ENCODE assay signal across 1 cellular context in the genomic region with DNA sequence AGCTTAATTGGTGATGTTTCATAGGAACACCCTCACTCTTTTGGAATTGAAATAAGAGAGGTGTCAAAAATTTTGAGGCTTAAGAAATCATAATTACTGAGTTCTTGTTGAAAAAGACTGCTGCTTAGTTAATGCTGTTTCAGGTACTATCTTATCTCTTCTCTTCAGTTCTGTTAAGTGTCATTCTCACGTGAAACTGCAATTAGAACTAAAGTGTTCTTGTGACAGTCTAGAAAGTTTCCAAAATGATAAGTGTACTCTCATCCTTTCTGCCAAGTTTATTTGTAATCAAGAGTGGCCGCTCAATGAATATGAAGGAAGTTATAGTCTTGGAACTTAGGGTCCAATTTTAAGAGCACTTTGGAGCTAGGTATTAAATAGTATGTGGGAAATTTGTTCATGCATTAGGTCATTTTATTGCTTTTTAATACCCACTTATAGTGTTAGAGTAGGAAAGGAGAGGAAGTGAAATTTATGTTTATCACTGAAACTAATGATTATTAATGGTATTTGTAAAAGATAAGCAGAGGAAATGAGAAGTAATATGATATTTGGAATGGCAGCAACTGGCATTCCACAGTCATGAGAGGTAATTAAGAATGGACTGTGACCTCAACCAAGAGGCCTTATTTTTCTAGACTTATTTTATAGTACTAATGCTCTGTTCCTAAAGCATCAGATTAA.
TF ChIP-seq lines count a peak whose summit lies in the region.

No MANE protein-coding gene starts in this region.

TF ChIP-seq in HEK293, 187 proteins besides CTCF, POLR2A, EP300 and RAD21 (continues in another document):
- peak; percentile 70 for TF ChIP-seq PATZ1 (tag by site-specific recombination; IDR thresholded peaks at IDR 0.05)
- TF ChIP-seq ZSCAN5A (tag by site-specific recombination; IDR thresholded peaks at IDR 0.05) = no peak
- TF ChIP-seq, protein P1, sequence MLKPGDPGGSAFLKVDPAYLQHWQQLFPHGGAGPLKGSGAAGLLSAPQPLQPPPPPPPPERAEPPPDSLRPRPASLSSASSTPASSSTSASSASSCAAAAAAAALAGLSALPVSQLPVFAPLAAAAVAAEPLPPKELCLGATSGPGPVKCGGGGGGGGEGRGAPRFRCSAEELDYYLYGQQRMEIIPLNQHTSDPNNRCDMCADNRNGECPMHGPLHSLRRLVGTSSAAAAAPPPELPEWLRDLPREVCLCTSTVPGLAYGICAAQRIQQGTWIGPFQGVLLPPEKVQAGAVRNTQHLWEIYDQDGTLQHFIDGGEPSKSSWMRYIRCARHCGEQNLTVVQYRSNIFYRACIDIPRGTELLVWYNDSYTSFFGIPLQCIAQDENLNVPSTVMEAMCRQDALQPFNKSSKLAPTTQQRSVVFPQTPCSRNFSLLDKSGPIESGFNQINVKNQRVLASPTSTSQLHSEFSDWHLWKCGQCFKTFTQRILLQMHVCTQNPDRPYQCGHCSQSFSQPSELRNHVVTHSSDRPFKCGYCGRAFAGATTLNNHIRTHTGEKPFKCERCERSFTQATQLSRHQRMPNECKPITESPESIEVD (tag by site-specific recombination; IDR thresholded peaks at IDR 0.05) = peak; percentile 91
- peak; percentile 55; the same call in 1 of the 2 replicates for TF ChIP-seq ZNF174 (tag by site-specific recombination; IDR thresholded peaks at IDR 0.05)
- no peak for TF ChIP-seq HOXC10 (CRISPR knock-in tag; IDR thresholded peaks at IDR 0.05)
- peak; percentile 98 for TF ChIP-seq ZNF391 (tag by site-specific recombination; IDR thresholded peaks at IDR 0.05; ENCODE audit: borderline replicate concordance, low read depth)
- peak; percentile 90 for TF ChIP-seq ZNF394 (tag by site-specific recombination; IDR thresholded peaks at IDR 0.05; ENCODE audit: borderline replicate concordance)
- TF ChIP-seq, protein P2, sequence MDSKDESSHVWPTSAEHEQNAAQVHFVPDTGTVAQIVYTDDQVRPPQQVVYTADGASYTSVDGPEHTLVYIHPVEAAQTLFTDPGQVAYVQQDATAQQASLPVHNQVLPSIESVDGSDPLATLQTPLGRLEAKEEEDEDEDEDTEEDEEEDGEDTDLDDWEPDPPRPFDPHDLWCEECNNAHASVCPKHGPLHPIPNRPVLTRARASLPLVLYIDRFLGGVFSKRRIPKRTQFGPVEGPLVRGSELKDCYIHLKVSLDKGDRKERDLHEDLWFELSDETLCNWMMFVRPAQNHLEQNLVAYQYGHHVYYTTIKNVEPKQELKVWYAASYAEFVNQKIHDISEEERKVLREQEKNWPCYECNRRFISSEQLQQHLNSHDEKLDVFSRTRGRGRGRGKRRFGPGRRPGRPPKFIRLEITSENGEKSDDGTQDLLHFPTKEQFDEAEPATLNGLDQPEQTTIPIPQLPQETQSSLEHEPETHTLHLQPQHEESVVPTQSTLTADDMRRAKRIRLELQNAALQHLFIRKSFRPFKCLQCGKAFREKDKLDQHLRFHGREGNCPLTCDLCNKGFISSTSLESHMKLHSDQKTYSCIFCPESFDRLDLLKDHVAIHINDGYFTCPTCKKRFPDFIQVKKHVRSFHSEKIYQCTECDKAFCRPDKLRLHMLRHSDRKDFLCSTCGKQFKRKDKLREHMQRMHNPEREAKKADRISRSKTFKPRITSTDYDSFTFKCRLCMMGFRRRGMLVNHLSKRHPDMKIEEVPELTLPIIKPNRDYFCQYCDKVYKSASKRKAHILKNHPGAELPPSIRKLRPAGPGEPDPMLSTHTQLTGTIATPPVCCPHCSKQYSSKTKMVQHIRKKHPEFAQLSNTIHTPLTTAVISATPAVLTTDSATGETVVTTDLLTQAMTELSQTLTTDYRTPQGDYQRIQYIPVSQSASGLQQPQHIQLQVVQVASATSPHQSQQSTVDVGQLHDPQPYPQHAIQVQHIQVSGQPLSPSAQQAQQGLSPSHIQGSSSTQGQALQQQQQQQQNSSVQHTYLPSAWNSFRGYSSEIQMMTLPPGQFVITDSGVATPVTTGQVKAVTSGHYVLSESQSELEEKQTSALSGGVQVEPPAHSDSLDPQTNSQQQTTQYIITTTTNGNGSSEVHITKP (tag by site-specific recombination; IDR thresholded peaks at IDR 0.05) = peak; percentile 64
- TF ChIP-seq ZBTB44 (tag by site-specific recombination; IDR thresholded peaks at IDR 0.05) = peak; percentile 41; the same call in 1 of the 2 replicates
- 0 out of 2 replicates have a peak, but pooled peaks have one; percentile 54 for TF ChIP-seq ZFP69B (tag by site-specific recombination; IDR thresholded peaks at IDR 0.05)
- peak; percentile 77 for TF ChIP-seq ZNF362 (tag by site-specific recombination; IDR thresholded peaks at IDR 0.05)
- TF ChIP-seq YY2 (tag by site-specific recombination; IDR thresholded peaks at IDR 0.05) = peak; percentile 86
- TF ChIP-seq TRIM28 (IDR thresholded peaks at IDR 0.05; ENCODE audit: borderline replicate concordance, low read length) = 0 out of 2 replicates have a peak, but pooled peaks have one; percentile 7
- TF ChIP-seq, protein P3, sequence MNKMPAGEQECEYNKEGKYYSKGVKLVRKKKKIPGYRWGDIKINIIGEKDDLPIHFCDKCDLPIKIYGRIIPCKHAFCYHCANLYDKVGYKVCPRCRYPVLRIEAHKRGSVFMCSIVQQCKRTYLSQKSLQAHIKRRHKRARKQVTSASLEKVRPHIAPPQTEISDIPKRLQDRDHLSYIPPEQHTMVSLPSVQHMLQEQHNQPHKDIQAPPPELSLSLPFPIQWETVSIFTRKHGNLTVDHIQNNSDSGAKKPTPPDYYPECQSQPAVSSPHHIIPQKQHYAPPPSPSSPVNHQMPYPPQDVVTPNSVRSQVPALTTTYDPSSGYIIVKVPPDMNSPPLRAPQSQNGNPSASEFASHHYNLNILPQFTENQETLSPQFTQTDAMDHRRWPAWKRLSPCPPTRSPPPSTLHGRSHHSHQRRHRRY (tag by site-specific recombination; IDR thresholded peaks at IDR 0.05) = peak; percentile 63; the same call in 1 of the 2 replicates
- TF ChIP-seq, protein P4, sequence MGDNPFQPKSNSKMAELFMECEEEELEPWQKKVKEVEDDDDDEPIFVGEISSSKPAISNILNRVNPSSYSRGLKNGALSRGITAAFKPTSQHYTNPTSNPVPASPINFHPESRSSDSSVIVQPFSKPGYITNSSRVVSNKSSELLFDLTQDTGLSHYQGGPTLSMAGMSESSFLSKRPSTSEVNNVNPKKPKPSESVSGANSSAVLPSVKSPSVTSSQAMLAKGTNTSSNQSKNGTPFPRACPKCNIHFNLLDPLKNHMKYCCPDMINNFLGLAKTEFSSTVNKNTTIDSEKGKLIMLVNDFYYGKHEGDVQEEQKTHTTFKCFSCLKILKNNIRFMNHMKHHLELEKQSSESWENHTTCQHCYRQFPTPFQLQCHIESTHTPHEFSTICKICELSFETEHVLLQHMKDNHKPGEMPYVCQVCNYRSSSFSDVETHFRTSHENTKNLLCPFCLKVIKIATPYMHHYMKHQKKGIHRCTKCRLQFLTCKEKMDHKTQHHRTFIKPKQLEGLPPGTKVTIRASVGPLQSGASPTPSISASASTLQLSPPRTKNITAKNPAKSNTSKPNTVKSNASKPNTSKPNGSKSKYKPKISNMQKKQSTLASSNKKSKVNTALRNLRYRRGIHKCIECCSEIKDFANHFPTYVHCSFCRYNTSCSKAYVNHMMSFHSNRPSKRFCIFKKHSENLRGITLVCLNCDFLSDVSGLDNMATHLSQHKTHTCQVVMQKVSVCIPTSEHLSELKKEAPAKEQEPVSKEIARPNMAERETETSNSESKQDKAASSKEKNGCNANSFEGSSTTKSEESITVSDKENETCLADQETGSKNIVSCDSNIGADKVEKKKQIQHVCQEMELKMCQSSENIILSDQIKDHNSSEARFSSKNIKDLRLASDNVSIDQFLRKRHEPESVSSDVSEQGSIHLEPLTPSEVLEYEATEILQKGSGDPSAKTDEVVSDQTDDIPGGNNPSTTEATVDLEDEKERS (tag by site-specific recombination; IDR thresholded peaks at IDR 0.05) = peak; percentile 18; the same call in 1 of the 2 replicates
- peak; percentile 95 for TF ChIP-seq FEZF1 (tag by site-specific recombination; IDR thresholded peaks at IDR 0.05)
- TF ChIP-seq BCL11A (tag by site-specific recombination; IDR thresholded peaks at IDR 0.05; ENCODE audit: low read depth) = peak; percentile 98
- TF ChIP-seq ZNF114 (tag by site-specific recombination; IDR thresholded peaks at IDR 0.05) = no peak
- TF ChIP-seq, protein P5, sequence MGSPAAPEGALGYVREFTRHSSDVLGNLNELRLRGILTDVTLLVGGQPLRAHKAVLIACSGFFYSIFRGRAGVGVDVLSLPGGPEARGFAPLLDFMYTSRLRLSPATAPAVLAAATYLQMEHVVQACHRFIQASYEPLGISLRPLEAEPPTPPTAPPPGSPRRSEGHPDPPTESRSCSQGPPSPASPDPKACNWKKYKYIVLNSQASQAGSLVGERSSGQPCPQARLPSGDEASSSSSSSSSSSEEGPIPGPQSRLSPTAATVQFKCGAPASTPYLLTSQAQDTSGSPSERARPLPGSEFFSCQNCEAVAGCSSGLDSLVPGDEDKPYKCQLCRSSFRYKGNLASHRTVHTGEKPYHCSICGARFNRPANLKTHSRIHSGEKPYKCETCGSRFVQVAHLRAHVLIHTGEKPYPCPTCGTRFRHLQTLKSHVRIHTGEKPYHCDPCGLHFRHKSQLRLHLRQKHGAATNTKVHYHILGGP (tag by site-specific recombination; IDR thresholded peaks at IDR 0.05) = peak; percentile 83
- TF ChIP-seq HOXD13 (CRISPR knock-in tag; IDR thresholded peaks at IDR 0.05; ENCODE audit: borderline replicate concordance) = 0 out of 2 replicates have a peak, but pooled peaks have one; percentile 34
- TF ChIP-seq ZNF324 (tag by site-specific recombination; IDR thresholded peaks at IDR 0.05) = peak; percentile 66; the same call in 1 of the 2 replicates
- peak; percentile 100 for TF ChIP-seq ZNF366 (tag by site-specific recombination; conservative IDR thresholded peaks at IDR 0.05)
- peak; percentile 58 for TF ChIP-seq SP2 (tag by site-specific recombination; IDR thresholded peaks at IDR 0.05)
- TF ChIP-seq, protein P6, sequence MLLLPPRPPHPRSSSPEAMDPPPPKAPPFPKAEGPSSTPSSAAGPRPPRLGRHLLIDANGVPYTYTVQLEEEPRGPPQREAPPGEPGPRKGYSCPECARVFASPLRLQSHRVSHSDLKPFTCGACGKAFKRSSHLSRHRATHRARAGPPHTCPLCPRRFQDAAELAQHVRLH (tag by site-specific recombination; IDR thresholded peaks at IDR 0.05) = peak; percentile 82
- TF ChIP-seq MYNN (tag by site-specific recombination; IDR thresholded peaks at IDR 0.05; ENCODE audit: borderline replicate concordance) = peak; percentile 48; the same call in 1 of the 2 replicates
- TF ChIP-seq GLIS1 (tag by site-specific recombination; IDR thresholded peaks at IDR 0.05) = peak; percentile 47; the same call in 1 of the 2 replicates
- TF ChIP-seq MZF1 (tag by site-specific recombination; IDR thresholded peaks at IDR 0.05; ENCODE audit: borderline replicate concordance) = no peak
- no peak for TF ChIP-seq ZNF223 (tag by site-specific recombination; IDR thresholded peaks at IDR 0.05)
- 0 out of 2 replicates have a peak, but pooled peaks have one; percentile 5 for TF ChIP-seq ZNF660 (tag by site-specific recombination; IDR thresholded peaks at IDR 0.05)
- TF ChIP-seq, protein P7, sequence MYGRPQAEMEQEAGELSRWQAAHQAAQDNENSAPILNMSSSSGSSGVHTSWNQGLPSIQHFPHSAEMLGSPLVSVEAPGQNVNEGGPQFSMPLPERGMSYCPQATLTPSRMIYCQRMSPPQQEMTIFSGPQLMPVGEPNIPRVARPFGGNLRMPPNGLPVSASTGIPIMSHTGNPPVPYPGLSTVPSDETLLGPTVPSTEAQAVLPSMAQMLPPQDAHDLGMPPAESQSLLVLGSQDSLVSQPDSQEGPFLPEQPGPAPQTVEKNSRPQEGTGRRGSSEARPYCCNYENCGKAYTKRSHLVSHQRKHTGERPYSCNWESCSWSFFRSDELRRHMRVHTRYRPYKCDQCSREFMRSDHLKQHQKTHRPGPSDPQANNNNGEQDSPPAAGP (tag by site-specific recombination; IDR thresholded peaks at IDR 0.05) = 0 out of 2 replicates have a peak, but pooled peaks have one; percentile 33
- peak; percentile 66 for TF ChIP-seq ZNF76 (tag by site-specific recombination; IDR thresholded peaks at IDR 0.05; ENCODE audit: borderline replicate concordance, low read depth)
- 0 out of 2 replicates have a peak, but pooled peaks have one; percentile 58 for TF ChIP-seq ZNF2 (tag by site-specific recombination; IDR thresholded peaks at IDR 0.05)
- TF ChIP-seq PRDM1 (tag by site-specific recombination; IDR thresholded peaks at IDR 0.05) = peak; percentile 90
